8 cellular contexts compared by ENCODE assay signal in genomic region chr14:52043690-52044089, GRCh38. TPM values are rescaled to one million over a fixed set of nuclear protein-coding genes. Genes with fewer than 3 reads are reported as not detected.
DNase-seq lines count a peak whose midpoint lies in the region; ATAC-seq and TF ChIP-seq lines count a peak whose summit lies in the region.

No MANE protein-coding gene starts in this region.

- H3K4me3 Mint-ChIP-seq in T-helper 17 cell, result no peak overlapping the region
- no peak overlapping the region for H3K4me3 Mint-ChIP-seq in effector memory CD8-positive, alpha-beta T cell

- H3K9me2 ChIP-seq in HCT116 (ENCODE audit: insufficient read depth), result no peaks in the 10 kb centered on the region

- no peaks in the 10 kb centered on the region for H3K79me2 ChIP-seq in HCT116 (ENCODE audit: insufficient read depth, low read length)
- H3K79me2 ChIP-seq in parathyroid adenoma, result peaks cover 4% of the 10 kb centered on the region

- H3K9me3 Mint-ChIP-seq in effector memory CD8-positive, alpha-beta T cell, result no peaks in the 10 kb centered on the region

- BruUV-seq in HCT116 (replicated peaks; lab: Mats Ljungman, UMichigan), result no TSS peak

- ATAC-seq in HCT116 (peak; percentile 100), T-helper 17 cell (peak; percentile 68)
- peak; percentile 66 for ATAC-seq in effector memory CD8-positive, alpha-beta T cell (replicated peaks)

- TF ChIP-seq POLR2A in HCT116 (IDR thresholded peaks at IDR 0.05; ENCODE audit: borderline replicate concordance, extremely low read depth, insufficient read depth, insufficient read length), result no peak

- H3K4me2 ChIP-seq in HCT116 (ENCODE audit: low read length) (peak overlapping the region; percentile 39), parathyroid adenoma (ENCODE audit: low read length) (no peak overlapping the region)

- no peaks in the 10 kb centered on the region for H3K36me3 Mint-ChIP-seq in T-helper 17 cell (ENCODE audit: low read depth)
- H3K36me3 Mint-ChIP-seq in effector memory CD8-positive, alpha-beta T cell (ENCODE audit: insufficient read depth), result no peaks in the 10 kb centered on the region

- H3K4me3 ChIP-seq in HCT116 (replicated peaks in 1 of 2; ENCODE audit: low read depth in 1 of 2, low read length in 2 of 2), result no peak overlapping the region
- no peak overlapping the region for H3K4me3 ChIP-seq in parathyroid adenoma (ENCODE audit: low read depth, low read length)

- H3K4me1 Mint-ChIP-seq in T-helper 17 cell, result peaks cover 6% of the 10 kb centered on the region
- H3K4me1 Mint-ChIP-seq in effector memory CD8-positive, alpha-beta T cell (ENCODE audit: low read depth in 2 of 2), result peaks cover 3 to 6% of the 10 kb centered on the region in 2 donors

- H3K4me1 ChIP-seq in HCT116 (ENCODE audit: control insufficient read depth in 1 of 2, insufficient read depth in 2 of 2, low read length in 2 of 2), result peaks cover 0 to 13% of the 10 kb centered on the region in 2 experiments; a peak in 1 of 4 replicates
- no peaks in the 10 kb centered on the region for H3K4me1 ChIP-seq in parathyroid adenoma

- RAD21 ChIA-PET in HCT116 (lab: Charles Lee; ENCODE audit: low non-redundant PET in 1 of 2, low total read pairs in 2 of 2, uncharacterized antibody in 2 of 2, unreplicated experiment in 2 of 2), result interaction anchor here in 1 of 2 experiments (0.7 kb wide), 1 partner anchor 28 kb away, joined by 3 read pairs; no protein-coding TSS in a partner anchor

- POLR2A ChIA-PET in HCT116 (lab: Charles Lee), result no interaction called here

- TF ChIP-seq CTCF in C4-2B (conservative IDR thresholded peaks at IDR 0.05), result peak; percentile 72
- TF ChIP-seq CTCF in HCT116 (IDR thresholded peaks at IDR 0.05 in 2 of 3, conservative IDR thresholded peaks at IDR 0.05 in 1 of 3; ENCODE audit: borderline replicate concordance in 1 of 3, insufficient read depth in 1 of 3, low read depth in 2 of 3, low read length in 2 of 3), result peak; percentile 58 to 82 (median 73); a peak in 5 of 6 replicates
- TF ChIP-seq CTCF in parathyroid adenoma (IDR thresholded peaks at IDR 0.05), result peak; percentile 74

- H3K9ac ChIP-seq in HCT116 (ENCODE audit: low read length), result no peak overlapping the region
- no peak overlapping the region for H3K9ac ChIP-seq in parathyroid adenoma

- TF ChIP-seq RAD21 in HCT116 (IDR thresholded peaks at IDR 0.05; ENCODE audit: low read depth), result peak; percentile 57

- no peaks in the 10 kb centered on the region for H4K20me1 ChIP-seq in HCT116 (ENCODE audit: insufficient read depth)

- peak; percentile 50 for DNase-seq in HCT116 (ENCODE audit: low read depth, low spot score)
- peak in 1 of 3 donors; percentile 9 for DNase-seq in T-helper 17 cell
- peak; percentile 15 to 31 (median 24) for DNase-seq in effector memory CD8-positive, alpha-beta T cell
- DNase-seq in NCI-H1694 (lab: John Stamatoyannopoulos, UW), result no peak
- no peak for DNase-seq in middle frontal gyrus (ENCODE audit: extremely low spot score, low spot score)
- no peak for DNase-seq in GF-D8 (lab: John Stamatoyannopoulos, UW)

- H3K27me3 ChIP-seq in HCT116 (ENCODE audit: insufficient read depth, low read length), result no peaks in the 10 kb centered on the region
- no peaks in the 10 kb centered on the region for H3K27me3 ChIP-seq in parathyroid adenoma (ENCODE audit: control insufficient read depth, insufficient read depth, low read length)

- CTCF ChIA-PET in HCT116 (lab: Charles Lee), result interaction anchor here (0.6 to 1.7 kb wide), 7 partner anchors 9 to 228 kb away, joined by 3 to 7 read pairs (median 4); no protein-coding TSS in a partner anchor

- intact Hi-C loops in HCT116 (cut with micrococcal nuclease), result loop anchor here (1.0 to 5.0 kb wide), 3 partner anchors 88 to 1264 kb away; no protein-coding TSS in a partner anchor

- H3K9me3 ChIP-seq in HCT116 (ENCODE audit: control insufficient read depth in 1 of 2, insufficient read depth in 1 of 2, low read depth in 1 of 2, low read length in 2 of 2), result no peaks in the 10 kb centered on the region
- no peaks in the 10 kb centered on the region for H3K9me3 ChIP-seq in T-helper 17 cell (ENCODE audit: control insufficient read depth, low read length, poor library complexity, severe bottlenecking)
- H3K9me3 ChIP-seq in parathyroid adenoma (ENCODE audit: control insufficient read depth, low read length), result no peaks in the 10 kb centered on the region

- H2AFZ ChIP-seq in HCT116 (ENCODE audit: low read depth, low read length, poor library complexity, severe bottlenecking), result peak overlapping the region; percentile 70
- no peak overlapping the region for H2AFZ ChIP-seq in parathyroid adenoma

- H3K36me3 ChIP-seq in HCT116 (ENCODE audit: control insufficient read depth in 1 of 2, insufficient read depth in 2 of 2, low read length in 2 of 2), result no peaks in the 10 kb centered on the region
- H3K36me3 ChIP-seq in parathyroid adenoma (ENCODE audit: control insufficient read depth, insufficient read depth, low read length), result no peaks in the 10 kb centered on the region

- H3K27me3 Mint-ChIP-seq in T-helper 17 cell, result peaks cover 24% of the 10 kb centered on the region
- H3K27me3 Mint-ChIP-seq in effector memory CD8-positive, alpha-beta T cell, result peaks cover 0 to 22% of the 10 kb centered on the region in 2 donors

- H3K27ac ChIP-seq in C4-2B (no peak overlapping the region), HCT116 (ENCODE audit: low read depth, low read length) (no peak overlapping the region), parathyroid adenoma (no peak overlapping the region)

- H3K27ac Mint-ChIP-seq in T-helper 17 cell, result no peak overlapping the region
- no peak overlapping the region for H3K27ac Mint-ChIP-seq in effector memory CD8-positive, alpha-beta T cell

TF ChIP-seq in HCT116, 20 proteins besides CTCF, POLR2A, EP300 and RAD21:
- TF ChIP-seq ZFX (IDR thresholded peaks at IDR 0.05) (no peak), YY1 (IDR thresholded peaks at IDR 0.05; ENCODE audit: extremely low read depth, insufficient replicate concordance, low read depth, low read length) (no peak), POLR2AphosphoS5 (IDR thresholded peaks at IDR 0.05; ENCODE audit: low read depth, low read length) (no peak), EZH2 (IDR thresholded peaks at IDR 0.05) (no peak), ELF1 (IDR thresholded peaks at IDR 0.05; ENCODE audit: borderline replicate concordance, low read depth) (no peak)

RNA-seq across cellular contexts. Expression of gene NID2, which starts 25.2 kb away (rescaled TPM):
- 0.84 TPM for total RNA-seq in HCT116 (2021; ENCODE audit: unreplicated experiment)
- polyA plus RNA-seq in HCT116 (2012), result 0.12 and 0.31 TPM in 2 replicates
- total RNA-seq in T-helper 17 cell, result 1 to 10 TPM in 1 of 2 donors, under 1 TPM in 1; 0.62 to 2.2 TPM

RNA-seq across cellular contexts. Expression of gene RTRAF, which starts 54.3 kb away (rescaled TPM):
- total RNA-seq in HCT116 (2021; ENCODE audit: unreplicated experiment), result 190 TPM
- polyA plus RNA-seq in HCT116 (2012), result 158 and 215 TPM in 2 replicates
- 100 to 1,000 TPM; 123 to 135 TPM for total RNA-seq in T-helper 17 cell

Comparison
In these comparisons a context has a peak if more than half of its experiments do, and no peak if none do; other contexts are left out.
1. DNase-seq: peak in HCT116 (single experiment) and effector memory CD8-positive, alpha-beta T cell (3 of 3); none in NCI-H1694 (single experiment), middle frontal gyrus (single experiment) and GF-D8 (single experiment).
2. Peak in every context shown above with its lines, with median percentiles within 50 percentile points of each other: CTCF ChIP-seq and ATAC-seq.